Comparison of ENCODE assay signal across 8 cellular contexts in the genomic region with DNA sequence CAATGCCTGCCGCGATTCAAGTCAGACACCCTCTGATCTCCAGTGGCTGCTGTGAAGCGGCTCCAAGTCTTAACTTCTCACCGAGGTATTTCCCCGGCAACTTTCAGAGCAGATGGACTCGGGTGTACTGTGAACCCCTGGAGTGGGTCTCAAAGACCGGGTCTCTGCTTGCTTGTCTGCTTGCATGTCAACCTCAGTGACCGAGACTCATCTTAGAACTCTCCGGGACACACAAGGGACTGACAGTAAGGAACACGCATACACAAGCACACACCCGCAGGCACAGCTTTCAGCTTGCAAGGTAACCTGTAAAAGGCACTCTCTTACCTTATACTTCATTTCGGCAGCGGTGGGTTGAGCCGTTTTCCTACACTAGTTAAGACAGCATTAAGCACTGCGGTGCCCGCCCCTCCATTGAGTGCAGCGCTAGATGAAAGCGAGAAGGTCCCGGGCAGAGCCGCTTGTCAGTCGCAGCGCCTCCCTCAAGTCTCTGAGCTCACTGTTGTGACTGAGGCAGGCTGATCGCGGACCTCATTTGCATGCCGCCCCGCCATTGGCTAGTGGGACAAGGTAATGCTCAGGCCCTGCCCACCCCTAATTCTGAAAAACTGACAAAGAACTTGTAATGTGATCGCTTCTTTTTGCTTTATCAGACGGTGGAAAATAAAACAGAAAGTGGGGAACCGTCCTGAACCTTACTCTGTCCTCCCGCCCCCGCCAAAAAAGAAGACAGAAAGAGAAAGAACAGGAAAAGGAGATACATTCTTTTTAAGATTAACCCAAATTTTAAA. TPM values are rescaled to one million over a fixed set of nuclear protein-coding genes. Genes with fewer than 3 reads are reported as not detected.
A peak's percentile ranks its signal among the peaks of the same experiment; 100 is the strongest.
DNase-seq lines count a peak whose midpoint lies in the region; ATAC-seq and TF ChIP-seq lines count a peak whose summit lies in the region.

A gene with protein sequence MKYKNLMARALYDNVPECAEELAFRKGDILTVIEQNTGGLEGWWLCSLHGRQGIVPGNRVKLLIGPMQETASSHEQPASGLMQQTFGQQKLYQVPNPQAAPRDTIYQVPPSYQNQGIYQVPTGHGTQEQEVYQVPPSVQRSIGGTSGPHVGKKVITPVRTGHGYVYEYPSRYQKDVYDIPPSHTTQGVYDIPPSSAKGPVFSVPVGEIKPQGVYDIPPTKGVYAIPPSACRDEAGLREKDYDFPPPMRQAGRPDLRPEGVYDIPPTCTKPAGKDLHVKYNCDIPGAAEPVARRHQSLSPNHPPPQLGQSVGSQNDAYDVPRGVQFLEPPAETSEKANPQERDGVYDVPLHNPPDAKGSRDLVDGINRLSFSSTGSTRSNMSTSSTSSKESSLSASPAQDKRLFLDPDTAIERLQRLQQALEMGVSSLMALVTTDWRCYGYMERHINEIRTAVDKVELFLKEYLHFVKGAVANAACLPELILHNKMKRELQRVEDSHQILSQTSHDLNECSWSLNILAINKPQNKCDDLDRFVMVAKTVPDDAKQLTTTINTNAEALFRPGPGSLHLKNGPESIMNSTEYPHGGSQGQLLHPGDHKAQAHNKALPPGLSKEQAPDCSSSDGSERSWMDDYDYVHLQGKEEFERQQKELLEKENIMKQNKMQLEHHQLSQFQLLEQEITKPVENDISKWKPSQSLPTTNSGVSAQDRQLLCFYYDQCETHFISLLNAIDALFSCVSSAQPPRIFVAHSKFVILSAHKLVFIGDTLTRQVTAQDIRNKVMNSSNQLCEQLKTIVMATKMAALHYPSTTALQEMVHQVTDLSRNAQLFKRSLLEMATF (minus strand): TSS at position 492 of the 791 bp plus-strand sequence. CDS start 153 bp downstream, at position 339.

- H3K27ac ChIP-seq in dorsolateral prefrontal cortex (peak within 1 kb of the TSS in 57 of 59 donors; percentile 13 to 92 (median 74)), liver (ENCODE audit: low read depth in 1 of 2, low read length in 2 of 2) (peak within 1 kb of the TSS; percentile 74 to 89)

- TF ChIP-seq CTCF in CD14-positive monocyte (IDR thresholded peaks at IDR 0.05) (no peak), dorsolateral prefrontal cortex (IDR thresholded peaks at IDR 0.05 in 54 of 56, conservative IDR thresholded peaks at IDR 0.05 in 2 of 56; ENCODE audit: low read depth in 1 of 56, partially characterized antibody in 56 of 56) (peak in 27 of 56 donors; percentile 4 to 40 (median 22)), liver (IDR thresholded peaks at IDR 0.05; ENCODE audit: low read depth, low read length, missing input control) (no peak)

- intact Hi-C loops in CD14-positive monocyte (cut with micrococcal nuclease) (loop anchor here (5.0 to 10.0 kb wide), 4 partner anchors 60 to 342 kb away; no protein-coding TSS in a partner anchor), dorsolateral prefrontal cortex (cut with DNase I) (loop anchor here (5.0 to 10.0 kb wide), 3 partner anchors 140 to 342 kb away; a partner anchor contains a TSS)

- H3K9ac ChIP-seq in liver (ENCODE audit: low read depth in 1 of 2, low read length in 2 of 2) = peak within 1 kb of the TSS; percentile 88 to 98

- peak within 1 kb of the TSS; percentile 94 to 99 for H3K4me3 Mint-ChIP-seq in CD14-positive monocyte

- WGBS in liver = under 1% methylated on average over 31 of the region's 31 CpGs

- DNase-seq in CD14-positive monocyte (ENCODE audit: low spot score) (peak; percentile 96), NCI-H82 (lab: John Stamatoyannopoulos, UW) (peak; percentile 96), dorsolateral prefrontal cortex (peak; percentile 74 to 97 (median 93))
- DNase-seq in activated CD4-positive, alpha-beta T cell treated with anti-CD3 and anti-CD28 coated beads, Interleukin-2, amount 50 U/mL, for 48 hours = peak; percentile 94 to 96
- DNase-seq in stimulated activated CD4-positive, alpha-beta T cell treated with anti-CD3 and anti-CD28 coated beads, Interleukin-4, amount 100 ng/mL, for 24 hours = peak; percentile 96

- H3K9me3 Mint-ChIP-seq in CD14-positive monocyte = no peaks in the 10 kb centered on the region

- no peaks in the 10 kb centered on the region for H3K9me3 ChIP-seq in liver (ENCODE audit: control insufficient read depth in 4 of 4, low read length in 3 of 4)

- peaks cover 20 to 37% of the 10 kb centered on the region in 2 donors for H3K36me3 Mint-ChIP-seq in CD14-positive monocyte

- H3K27me3 Mint-ChIP-seq in CD14-positive monocyte (ENCODE audit: low read depth in 3 of 3) = peaks cover 0 to 6% (median 4%) of the 10 kb centered on the region in 3 donors

- peak within 1 kb of the TSS; percentile 96 to 100 (median 97) for H3K27ac Mint-ChIP-seq in CD14-positive monocyte

- TF ChIP-seq RAD21 in liver (IDR thresholded peaks at IDR 0.05) = peak; percentile 65 to 72

- ATAC-seq in GM19397 (IDR thresholded peaks at IDR 0.05; ENCODE audit: unreplicated experiment) (peak; percentile 97), HG03571 (IDR thresholded peaks at IDR 0.05; ENCODE audit: unreplicated experiment) (peak; percentile 98)

- peak within 1 kb of the TSS; percentile 41 to 91 (median 69) for H3K4me3 ChIP-seq in dorsolateral prefrontal cortex
- peak within 1 kb of the TSS; percentile 64 to 84 (median 82) for H3K4me3 ChIP-seq in liver (ENCODE audit: low read depth in 1 of 3, low read length in 3 of 3)

- peaks cover 50% of the 10 kb centered on the region for H3K4me1 Mint-ChIP-seq in CD14-positive monocyte

- H3K36me3 ChIP-seq in liver (ENCODE audit: control insufficient read depth in 4 of 4, insufficient read depth in 3 of 4, low read depth in 1 of 4, low read length in 3 of 4) = no peaks in the 10 kb centered on the region

- H3K4me1 ChIP-seq in liver (ENCODE audit: control insufficient read depth in 4 of 4, insufficient read depth in 4 of 4, low read length in 3 of 4) = peaks cover 0 to 15% (median 6%) of the 10 kb centered on the region in 4 donors

- no peaks in the 10 kb centered on the region for H3K27me3 ChIP-seq in dorsolateral prefrontal cortex
- no peaks in the 10 kb centered on the region for H3K27me3 ChIP-seq in liver (ENCODE audit: control insufficient read depth in 4 of 4, insufficient read depth in 4 of 4, low read length in 3 of 4)

TF ChIP-seq in liver, 16 proteins besides CTCF, POLR2A, EP300 and RAD21 (continues in another document):
- peak; percentile 62 for TF ChIP-seq JUND (IDR thresholded peaks at IDR 0.05)
- TF ChIP-seq EGR1 (IDR thresholded peaks at IDR 0.05; ENCODE audit: low read depth in 2 of 2) = peak; percentile 89 to 90
- peak; percentile 13 for TF ChIP-seq FOXA2 (IDR thresholded peaks at IDR 0.05)
- no peak for TF ChIP-seq FOXA1 (IDR thresholded peaks at IDR 0.05)
- peak; percentile 37 to 64 for TF ChIP-seq HNF4A (conservative IDR thresholded peaks at IDR 0.05)
- peak; percentile 99 for TF ChIP-seq TAF1 (conservative IDR thresholded peaks at IDR 0.05)
- TF ChIP-seq YY1 (IDR thresholded peaks at IDR 0.05) = peak; percentile 97
- no peak for TF ChIP-seq HNF4G (IDR thresholded peaks at IDR 0.05)
- TF ChIP-seq RXRA (IDR thresholded peaks at IDR 0.05) = peak; percentile 52 to 54
- TF ChIP-seq, protein P1, sequence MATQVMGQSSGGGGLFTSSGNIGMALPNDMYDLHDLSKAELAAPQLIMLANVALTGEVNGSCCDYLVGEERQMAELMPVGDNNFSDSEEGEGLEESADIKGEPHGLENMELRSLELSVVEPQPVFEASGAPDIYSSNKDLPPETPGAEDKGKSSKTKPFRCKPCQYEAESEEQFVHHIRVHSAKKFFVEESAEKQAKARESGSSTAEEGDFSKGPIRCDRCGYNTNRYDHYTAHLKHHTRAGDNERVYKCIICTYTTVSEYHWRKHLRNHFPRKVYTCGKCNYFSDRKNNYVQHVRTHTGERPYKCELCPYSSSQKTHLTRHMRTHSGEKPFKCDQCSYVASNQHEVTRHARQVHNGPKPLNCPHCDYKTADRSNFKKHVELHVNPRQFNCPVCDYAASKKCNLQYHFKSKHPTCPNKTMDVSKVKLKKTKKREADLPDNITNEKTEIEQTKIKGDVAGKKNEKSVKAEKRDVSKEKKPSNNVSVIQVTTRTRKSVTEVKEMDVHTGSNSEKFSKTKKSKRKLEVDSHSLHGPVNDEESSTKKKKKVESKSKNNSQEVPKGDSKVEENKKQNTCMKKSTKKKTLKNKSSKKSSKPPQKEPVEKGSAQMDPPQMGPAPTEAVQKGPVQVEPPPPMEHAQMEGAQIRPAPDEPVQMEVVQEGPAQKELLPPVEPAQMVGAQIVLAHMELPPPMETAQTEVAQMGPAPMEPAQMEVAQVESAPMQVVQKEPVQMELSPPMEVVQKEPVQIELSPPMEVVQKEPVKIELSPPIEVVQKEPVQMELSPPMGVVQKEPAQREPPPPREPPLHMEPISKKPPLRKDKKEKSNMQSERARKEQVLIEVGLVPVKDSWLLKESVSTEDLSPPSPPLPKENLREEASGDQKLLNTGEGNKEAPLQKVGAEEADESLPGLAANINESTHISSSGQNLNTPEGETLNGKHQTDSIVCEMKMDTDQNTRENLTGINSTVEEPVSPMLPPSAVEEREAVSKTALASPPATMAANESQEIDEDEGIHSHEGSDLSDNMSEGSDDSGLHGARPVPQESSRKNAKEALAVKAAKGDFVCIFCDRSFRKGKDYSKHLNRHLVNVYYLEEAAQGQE (IDR thresholded peaks at IDR 0.05) = peak; percentile 91
- no peak for TF ChIP-seq GABPA (IDR thresholded peaks at IDR 0.05 in 1 of 2, conservative IDR thresholded peaks at IDR 0.05 in 1 of 2)
- TF ChIP-seq NR2F2 (IDR thresholded peaks at IDR 0.05) = no peak
- TF ChIP-seq, protein P2, sequence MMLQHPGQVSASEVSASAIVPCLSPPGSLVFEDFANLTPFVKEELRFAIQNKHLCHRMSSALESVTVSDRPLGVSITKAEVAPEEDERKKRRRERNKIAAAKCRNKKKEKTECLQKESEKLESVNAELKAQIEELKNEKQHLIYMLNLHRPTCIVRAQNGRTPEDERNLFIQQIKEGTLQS (IDR thresholded peaks at IDR 0.05) = peak; percentile 37
- TF ChIP-seq, protein P3, sequence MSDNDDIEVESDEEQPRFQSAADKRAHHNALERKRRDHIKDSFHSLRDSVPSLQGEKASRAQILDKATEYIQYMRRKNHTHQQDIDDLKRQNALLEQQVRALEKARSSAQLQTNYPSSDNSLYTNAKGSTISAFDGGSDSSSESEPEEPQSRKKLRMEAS (IDR thresholded peaks at IDR 0.05) = peak; percentile 80
- TF ChIP-seq SP1 (IDR thresholded peaks at IDR 0.05) = peak; percentile 67

RNA-seq across cellular contexts. Expression of the gene that starts here (rescaled TPM):
- polyA plus RNA-seq in CD14-positive monocyte (10 to 100 TPM; 18.2 to 33.0 TPM), liver (10 to 100 TPM in 1 of 2 donors, 1 to 10 TPM in 1; 7.5 to 16.8 TPM)
- total RNA-seq in dorsolateral prefrontal cortex (10 to 100 TPM in 118 of 120 experiments, 1 to 10 TPM in 2; 7.7 to 36.0 (median 17.1) TPM), liver (10 to 100 TPM in 1 of 2 donors, 1 to 10 TPM in 1; 7.8 to 15.7 TPM)

Comparison
In these comparisons a context has a peak if more than half of its experiments do, and no peak if none do; other contexts are left out.
1. Peak in every context shown above with its lines: DNase-seq, ATAC-seq, H3K4me3 ChIP-seq and H3K27ac ChIP-seq.